In the genomic region with DNA sequence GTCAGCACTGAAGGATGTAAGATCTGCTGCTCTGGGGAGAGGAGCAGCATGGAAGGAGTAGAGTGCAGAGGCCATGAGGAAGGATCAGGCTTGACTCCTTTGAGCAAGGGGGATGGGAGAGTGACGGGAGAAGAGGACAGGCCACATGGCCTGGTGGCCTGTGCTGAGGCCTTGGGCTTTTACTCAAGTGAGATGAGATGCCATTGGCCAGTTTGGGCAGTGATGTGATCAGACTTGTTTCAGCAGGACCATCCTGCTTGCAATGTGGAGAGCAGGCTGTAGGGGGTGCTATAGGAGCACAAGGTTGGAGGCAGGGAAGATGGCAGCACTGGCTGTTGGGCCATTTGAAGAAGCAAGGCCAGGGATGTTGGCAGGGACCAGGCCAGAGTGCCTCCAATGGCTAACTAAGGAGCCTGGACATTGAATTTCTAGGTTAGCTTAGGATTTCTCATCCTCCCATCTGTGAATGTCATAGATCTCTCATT, we compare ENCODE assay signal across 8 cellular contexts. TPM values are rescaled to one million over a fixed set of nuclear protein-coding genes. Genes with fewer than 3 reads are reported as not detected.
DNase-seq lines count a peak whose midpoint lies in the region; ATAC-seq, FAIRE-seq and TF ChIP-seq lines count a peak whose summit lies in the region.
"Had no signal": no experiment of that assay in that cellular context is flagged by ENCODE, and none has a peak within 500 bp of the region (broad histone marks: within the 10 kb centered on the region; RNA-seq: fewer than 3 reads in every experiment).

No MANE protein-coding gene starts in this region.

- no peaks in the 10 kb centered on the region for H3K27me3 Mint-ChIP-seq in activated T-cell treated with anti-CD3 and anti-CD28 coated beads, Interleukin-2, amount 50 U/mL, for 4 hours (ENCODE audit: low read depth)

- TF ChIP-seq POLR2A in GM12891 (IDR thresholded peaks at IDR 0.05; ENCODE audit: low read depth, low read length), result peak; percentile 58; the same call in 1 of the 2 replicates

- peak overlapping the region; percentile 80 for H3K27ac ChIP-seq in right cardiac atrium (ENCODE audit: low read length)

- peak; percentile 90 for FAIRE-seq in GM12891 (lab: Jason Lieb, UNC)

- no peak overlapping the region for H3K4me3 ChIP-seq in right cardiac atrium (ENCODE audit: low read length)

- H3K4me3 Mint-ChIP-seq in activated T-cell treated with anti-CD3 and anti-CD28 coated beads, Interleukin-2, amount 50 U/mL, for 4 hours, result no peak overlapping the region

- no peaks in the 10 kb centered on the region for H3K9me3 Mint-ChIP-seq in activated T-cell treated with anti-CD3 and anti-CD28 coated beads, Interleukin-2, amount 50 U/mL, for 4 hours

- H3K4me1 ChIP-seq in right cardiac atrium (ENCODE audit: control insufficient read depth, insufficient read depth, low read length), result peaks cover 5% of the 10 kb centered on the region

- H3K4me1 Mint-ChIP-seq in activated T-cell treated with anti-CD3 and anti-CD28 coated beads, Interleukin-2, amount 50 U/mL, for 4 hours (ENCODE audit: low read depth), result no peaks in the 10 kb centered on the region

- no peaks in the 10 kb centered on the region for H3K9me3 ChIP-seq in right cardiac atrium (ENCODE audit: control insufficient read depth, low read length)

- intact Hi-C loops in right cardiac atrium (cut with DNase I), result loop anchor here in 1 of 4 donors (10.0 kb wide), 1 partner anchor 169 kb away; no protein-coding TSS in a partner anchor

- WGBS in right cardiac atrium, result 60% methylated on average over 1 of the region's 1 CpG

- no peak for DNase-seq in GM12891 (ENCODE audit: insufficient read length, low spot score)
- DNase-seq in NCI-H460 (ENCODE audit: extremely low read depth, low read depth), result peak; percentile 17
- DNase-seq in activated T-cell treated with anti-CD3 and anti-CD28 coated beads, Interleukin-2, amount 50 U/mL, for 4 hours, result peak; percentile 30
- peak in 2 of 3 donors; percentile 15 to 58 for DNase-seq in right cardiac atrium
- DNase-seq in stimulated activated CD8-positive, alpha-beta memory T cell treated with anti-CD3 and anti-CD28 coated beads, Interleukin-2, amount 100 ng/mL, for 48 hours (ENCODE audit: low read depth in 2 of 2), result peak; percentile 49 to 63
- DNase-seq in inferior parietal cortex (ENCODE audit: extremely low spot score), result no peak

- no peaks in the 10 kb centered on the region for H3K27me3 ChIP-seq in right cardiac atrium (ENCODE audit: control insufficient read depth, insufficient read depth)

- peak; percentile 21 to 30 for ATAC-seq in activated T-cell treated with anti-CD3 and anti-CD28 coated beads, Interleukin-2, amount 50 U/mL, for 4 hours
- ATAC-seq in right cardiac atrium (peak in 1 of 2 donors; percentile 29), HG03039 (IDR thresholded peaks at IDR 0.05; ENCODE audit: unreplicated experiment) (no peak)

- H3K36me3 Mint-ChIP-seq in activated T-cell treated with anti-CD3 and anti-CD28 coated beads, Interleukin-2, amount 50 U/mL, for 4 hours (ENCODE audit: insufficient read depth), result peaks cover 9% of the 10 kb centered on the region

TF ChIP-seq in GM12891, 5 proteins besides CTCF, POLR2A, EP300 and RAD21:
- no peak for TF ChIP-seq TAF1 (IDR thresholded peaks at IDR 0.05; ENCODE audit: low read depth, low read length)
- peak; percentile 88; the same call in 1 of the 2 replicates for TF ChIP-seq POLR2AphosphoS5 (IDR thresholded peaks at IDR 0.05; ENCODE audit: low read depth, low read length)
- TF ChIP-seq PAX5 (IDR thresholded peaks at IDR 0.05; ENCODE audit: insufficient read depth, low read length, severe bottlenecking), result no peak

RNA-seq across cellular contexts. Expression of a gene that starts 23.6 kb away (rescaled TPM):
- not detected for polyA plus RNA-seq in GM12891 (2012; ENCODE audit: low read depth, missing spikeins)
- total RNA-seq in NCI-H460 (2014; rRNA removed; shearing (Covaris generic)), result not detected in 2 replicates
- polyA plus RNA-seq in NCI-H460 (2014; cell fraction: nucleus; rRNA removed), result not detected in 2 replicates
- total RNA-seq in activated T-cell treated with anti-CD3 and anti-CD28 coated beads, Interleukin-2, amount 50 U/mL, for 4 hours, result not detected
- total RNA-seq in right cardiac atrium, result under 1 TPM in 2 of 4 donors, not detected in 2; 0.24 to 0.25 TPM
- polyA plus RNA-seq in right cardiac atrium, result 0.68 TPM
- total RNA-seq: activated CD8-positive, alpha-beta memory T cell treated with anti-CD3 and anti-CD28 coated beads for 36 hours had no signal

RNA-seq across cellular contexts. Expression of a gene that starts 34.9 kb away (rescaled TPM):
- polyA plus RNA-seq in GM12891 (2012; ENCODE audit: low read depth, missing spikeins), result 15.4 TPM
- total RNA-seq in NCI-H460 (2014; rRNA removed; shearing (Covaris generic)), result 14.1 and 22.0 TPM in 2 replicates
- 5.1 and 13.1 TPM in 2 replicates for polyA plus RNA-seq in NCI-H460 (2014; cell fraction: nucleus; rRNA removed)
- 10 to 100 TPM; 12.3 to 21.3 (median 17.8) TPM for total RNA-seq in activated T-cell treated with anti-CD3 and anti-CD28 coated beads, Interleukin-2, amount 50 U/mL, for 4 hours
- total RNA-seq in right cardiac atrium, result 10 to 100 TPM in 2 of 4 donors, 1 to 10 TPM in 2; 8.6 to 14.5 (median 11.1) TPM
- polyA plus RNA-seq in right cardiac atrium, result 4.9 TPM

Comparison
In these comparisons a context has a peak if more than half of its experiments do, and no peak if none do; other contexts are left out.
1. DNase-seq: peak in NCI-H460 (single experiment), activated T-cell treated with anti-CD3 and anti-CD28 coated beads, Interleukin-2, amount 50 U/mL, for 4 hours (single experiment), right cardiac atrium (2 of 3) and stimulated activated CD8-positive, alpha-beta memory T cell treated with anti-CD3 and anti-CD28 coated beads, Interleukin-2, amount 100 ng/mL, for 48 hours (2 of 2); none in GM12891 (single experiment) and inferior parietal cortex (single experiment).